10 cellular contexts compared by ENCODE assay signal in genomic region chr4:40185830-40186664, GRCh38. TPM values are rescaled to one million over a fixed set of nuclear protein-coding genes. Genes with fewer than 3 reads are reported as not detected.
DNase-seq lines count a peak whose midpoint lies in the region; ATAC-seq and TF ChIP-seq lines count a peak whose summit lies in the region.
"Had no signal": no experiment of that assay in that cellular context is flagged by ENCODE, and none has a peak within 500 bp of the region (broad histone marks: within the 10 kb centered on the region; RNA-seq: fewer than 3 reads in every experiment).

No MANE protein-coding gene starts in this region.

- H3K4me1 ChIP-seq in gastrocnemius medialis: no peaks in the 10 kb centered on the region

- H3K36me3 Mint-ChIP-seq in dendritic cell treated with granulocyte-macrophage colony-stimulating factor and Interleukin-4, amounts not matched to agents 40 ng/mL and 50 ng/mL, for 4 days (ENCODE audit: low read depth): no peaks in the 10 kb centered on the region

- peak overlapping the region; percentile 66 for H3K27ac Mint-ChIP-seq in dendritic cell treated with granulocyte-macrophage colony-stimulating factor and Interleukin-4, amounts not matched to agents 40 ng/mL and 50 ng/mL, for 4 days

- in situ Hi-C loops in gastrocnemius medialis (cut with MboI; ENCODE audit: low sequenced_read_pairs in 4 of 4): no loop called here

- no peaks in the 10 kb centered on the region for H3K36me3 ChIP-seq in gastrocnemius medialis

- peaks cover 0 to 3% (median 0%) of the 10 kb centered on the region in 3 donors for H3K27me3 ChIP-seq in gastrocnemius medialis

- no peak overlapping the region for H3K4me3 Mint-ChIP-seq in dendritic cell treated with granulocyte-macrophage colony-stimulating factor and Interleukin-4, amounts not matched to agents 40 ng/mL and 50 ng/mL, for 4 days

- no peak overlapping the region for H3K27ac ChIP-seq in gastrocnemius medialis

- H3K4me3 ChIP-seq in gastrocnemius medialis: no peak overlapping the region

- no peak for TF ChIP-seq POLR2A in gastrocnemius medialis (IDR thresholded peaks at IDR 0.05)

- no peak for TF ChIP-seq CTCF in gastrocnemius medialis (IDR thresholded peaks at IDR 0.05 in 4 of 5, conservative IDR thresholded peaks at IDR 0.05 in 1 of 5)

- peak; percentile 39 for ATAC-seq in GM18909 (IDR thresholded peaks at IDR 0.05; ENCODE audit: poor library complexity, unreplicated experiment)
- ATAC-seq in HG03342 (IDR thresholded peaks at IDR 0.05; ENCODE audit: unreplicated experiment): peak; percentile 53
- no peak for ATAC-seq in gastrocnemius medialis
- no peak for ATAC-seq in HG03520 (IDR thresholded peaks at IDR 0.05; ENCODE audit: unreplicated experiment)

- DNase-seq in AG20443 (ENCODE audit: low spot score) (peak; percentile 37), gastrocnemius medialis (no peak), activated gamma-delta T cell treated with Interleukin-2 at 50 U/mL for 16 hours (no peak)
- DNase-seq in activated effector memory CD4-positive, alpha-beta T cell treated with Interleukin-2 at 50 U/mL for 16 hours: no peak
- DNase-seq: GDM1, NCI-H1105 had no signal

- peaks cover 17% of the 10 kb centered on the region for H3K4me1 Mint-ChIP-seq in dendritic cell treated with granulocyte-macrophage colony-stimulating factor and Interleukin-4, amounts not matched to agents 40 ng/mL and 50 ng/mL, for 4 days (ENCODE audit: low read depth)

- H3K9me3 ChIP-seq in gastrocnemius medialis: no peaks in the 10 kb centered on the region

- intact Hi-C loops in dendritic cell treated with granulocyte-macrophage colony-stimulating factor and Interleukin-4, amounts not matched to agents 40 ng/mL and 50 ng/mL, for 4 days (cut with micrococcal nuclease): no loop called here
- intact Hi-C loops in gastrocnemius medialis (cut with DNase I; ENCODE audit: low total_unique reads): no loop called here

- peaks cover 1% of the 10 kb centered on the region for H3K27me3 Mint-ChIP-seq in dendritic cell treated with granulocyte-macrophage colony-stimulating factor and Interleukin-4, amounts not matched to agents 40 ng/mL and 50 ng/mL, for 4 days

- H3K9me3 Mint-ChIP-seq in dendritic cell treated with granulocyte-macrophage colony-stimulating factor and Interleukin-4, amounts not matched to agents 40 ng/mL and 50 ng/mL, for 4 days: no peaks in the 10 kb centered on the region

RNA-seq across cellular contexts. Expression of gene RHOH, which starts 10.8 kb away (rescaled TPM):
- under 1 TPM in 1 of 4 donors, not detected in 3; 0.26 TPM for total RNA-seq in gastrocnemius medialis

Comparison
In these comparisons a context has a peak if more than half of its experiments do, and no peak if none do; other contexts are left out.
1. ATAC-seq: peak in GM18909 (single experiment) and HG03342 (single experiment); none in gastrocnemius medialis (0 of 2) and HG03520 (single experiment).